In genomic region chr7:120512701-120513100, GRCh38 we compare ENCODE assay signal across 2 cellular contexts.
A peak's percentile ranks its signal among the peaks of the same experiment; 100 is the strongest.
TF ChIP-seq lines count a peak whose summit lies in the region.

No MANE protein-coding gene starts in this region.

TF ChIP-seq in GM23338, 12 proteins besides CTCF, POLR2A, EP300 and RAD21:
- TF ChIP-seq JUNB (IDR thresholded peaks at IDR 0.05; ENCODE audit: unreplicated experiment) (no peak), CREB1 (CRISPR knock-in tag; IDR thresholded peaks at IDR 0.05; ENCODE audit: low read depth) (no peak), POLR2AphosphoS5 (IDR thresholded peaks at IDR 0.05; ENCODE audit: low read depth) (no peak), STAT1 (IDR thresholded peaks at IDR 0.05; ENCODE audit: unreplicated experiment) (no peak), EZH2 (IDR thresholded peaks at IDR 0.05; ENCODE audit: low read depth, unreplicated experiment) (no peak), ZNF462 (CRISPR knock-in tag; IDR thresholded peaks at IDR 0.05) (no peak), ZNF114 (CRISPR knock-in tag; IDR thresholded peaks at IDR 0.05) (no peak), EZH2phosphoT487 (IDR thresholded peaks at IDR 0.05; ENCODE audit: unreplicated experiment) (no peak), ETS1 (IDR thresholded peaks at IDR 0.05) (no peak), REST (IDR thresholded peaks at IDR 0.05; ENCODE audit: unreplicated experiment) (no peak), NANOG (IDR thresholded peaks at IDR 0.05; ENCODE audit: borderline replicate concordance) (no peak), ZNF331 (CRISPR knock-in tag; IDR thresholded peaks at IDR 0.05; ENCODE audit: low read depth) (no peak)

TF ChIP-seq in H1, 55 proteins besides CTCF, POLR2A, EP300 and RAD21:
- TF ChIP-seq CTBP2 (IDR thresholded peaks at IDR 0.05; ENCODE audit: borderline replicate concordance, insufficient read depth, insufficient read length, low read length) (no peak), HDAC6 (IDR thresholded peaks at IDR 0.05; ENCODE audit: low read depth, low read length) (no peak), EZH2 (IDR thresholded peaks at IDR 0.05; ENCODE audit: low read depth, low read length, severe bottlenecking) (no peak), SRF (IDR thresholded peaks at IDR 0.05; ENCODE audit: low read depth, low read length) (no peak), SIRT6 (IDR thresholded peaks at IDR 0.05; ENCODE audit: low read length) (no peak), TEAD4 (IDR thresholded peaks at IDR 0.05; ENCODE audit: low read depth, low read length) (0 out of 2 replicates have a peak, but pooled peaks have one; percentile 41)
TF ChIP-seq in H1: peak in this region for 1.
